In the genomic region with DNA sequence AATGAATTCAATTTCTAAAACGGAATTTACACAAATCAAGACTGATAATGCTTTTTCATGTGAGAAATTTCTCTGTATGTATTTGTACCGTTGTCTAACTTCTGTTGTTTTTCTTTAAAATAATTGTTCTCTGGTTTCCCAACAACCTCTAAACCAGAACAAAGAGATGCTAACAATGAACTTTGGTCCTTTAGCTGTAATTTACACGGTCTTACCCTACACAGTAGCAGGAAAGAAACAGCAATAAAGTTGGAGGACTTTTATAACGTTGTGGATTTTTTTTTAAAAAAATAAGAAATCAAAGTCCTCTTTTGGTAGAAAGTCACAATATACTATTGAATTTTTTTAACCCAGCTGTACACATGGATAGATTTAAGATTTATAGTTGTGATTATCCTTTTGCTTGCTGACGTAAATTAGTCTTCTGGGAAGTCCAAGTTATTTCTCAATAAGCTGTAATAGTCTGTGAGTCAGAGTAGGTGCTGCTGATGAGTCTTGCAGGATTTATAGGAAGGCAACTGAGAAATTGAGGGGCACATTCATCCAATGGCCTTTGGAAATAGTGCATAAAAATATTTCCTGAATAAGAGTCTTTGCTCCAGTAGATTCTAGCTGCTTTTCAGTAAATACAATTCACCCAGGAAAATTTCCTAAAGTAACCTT, we compare ENCODE assay signal across 16 cellular contexts.
DNase-seq lines count a peak whose midpoint lies in the region; ATAC-seq and TF ChIP-seq lines count a peak whose summit lies in the region.
"Had no signal": no experiment of that assay in that cellular context is flagged by ENCODE, and none has a peak within 500 bp of the region (broad histone marks: within the 10 kb centered on the region; RNA-seq: fewer than 3 reads in every experiment).

No MANE protein-coding gene starts in this region.

- H4K8ac ChIP-seq in H9 (replicated peaks; ENCODE audit: insufficient read length, low read depth, low read length): no peak overlapping the region

- no peak overlapping the region for H3K23ac ChIP-seq in H9 (ENCODE audit: insufficient read length, low read depth, low read length)

- H3K18ac ChIP-seq in H9 (ENCODE audit: insufficient read length, low read depth, low read length): no peak overlapping the region

- peaks cover 14% of the 10 kb centered on the region; the same call in 1 of the 2 replicates for H3K27me3 ChIP-seq in Panc1 (ENCODE audit: control insufficient read depth, insufficient read depth, low read length)
- no peaks in the 10 kb centered on the region for H3K27me3 ChIP-seq in psoas muscle (ENCODE audit: insufficient read depth in 3 of 3, low read length in 2 of 3)
- H3K27me3 ChIP-seq in H9 (ENCODE audit: insufficient read depth, low read length): no peaks in the 10 kb centered on the region

- WGBS in psoas muscle, 3 donors: 30 to 32% (median 31%) methylated on average over 5 of the region's 5 CpGs
- WGBS in H9 (ENCODE audit: extremely low coverage, insufficient read length, low lambda C conversion rate): no CpG with 5 or more reads among the region's 5 CpGs

- no peak overlapping the region for H2AK5ac ChIP-seq in H9 (ENCODE audit: insufficient read length, low read length)

- H3T11ph ChIP-seq in H9 (ENCODE audit: low read length): no peak overlapping the region

- no peak overlapping the region for H2BK15ac ChIP-seq in H9 (ENCODE audit: low read depth, low read length)

- no peaks in the 10 kb centered on the region for H3K9me3 ChIP-seq in Panc1 (ENCODE audit: control insufficient read depth, insufficient read depth, low read depth, low read length)
- no peaks in the 10 kb centered on the region for H3K9me3 ChIP-seq in psoas muscle
- H3K9me3 ChIP-seq in H9 (ENCODE audit: control insufficient read depth, low read depth, low read length): no peaks in the 10 kb centered on the region
- H3K9me3 ChIP-seq: neutrophil, thoracic aorta had no signal

- POLR2A ChIA-PET in Panc1 (lab: Charles Lee): no interaction called here

- H4K91ac ChIP-seq in H9 (ENCODE audit: insufficient read length, low read depth, low read length): no peak overlapping the region

- no peak overlapping the region for H2BK120ac ChIP-seq in H9 (ENCODE audit: low read depth, low read length, poor library complexity, severe bottlenecking)

- H4K5ac ChIP-seq in H9 (ENCODE audit: insufficient read length, low read depth, low read length): no peak overlapping the region

- no peak overlapping the region for H3K27ac Mint-ChIP-seq in H9
- no peak overlapping the region for H3K27ac Mint-ChIP-seq in stimulated activated memory B cell treated with anti-CD40 and anti-IgM and Interleukin-4, amounts not matched to agents 10 μg/mL and 1 μg/mL and 100 μg/mL, for 72 hours
- H3K27ac Mint-ChIP-seq: activated T-helper 17 cell treated with anti-CD3 and anti-CD28 coated beads, Interleukin-2, amount 50 U/mL, for 72 hours; dendritic cell treated with granulocyte-macrophage colony-stimulating factor and Interleukin-4, amounts not matched to agents 40 ng/mL and 50 ng/mL, for 4 days; IgD-negative memory B cell had no signal

- no peaks in the 10 kb centered on the region for H3K36me3 Mint-ChIP-seq in H9 (ENCODE audit: insufficient read depth in 1 of 3, low read depth in 3 of 3)
- no peaks in the 10 kb centered on the region for H3K36me3 Mint-ChIP-seq in stimulated activated memory B cell treated with anti-CD40 and anti-IgM and Interleukin-4, amounts not matched to agents 10 μg/mL and 1 μg/mL and 100 μg/mL, for 72 hours
- H3K36me3 Mint-ChIP-seq: IgD-negative memory B cell had no signal

- DNase-seq in GM03348 (ENCODE audit: low spot score) (peak; percentile 81), Panc1 (ENCODE audit: low read depth, low spot score) (peak; percentile 58), epithelial cell of proximal tubule (ENCODE audit: low read depth) (peak; percentile 67), psoas muscle (no peak), H9 (no peak), head of caudate nucleus (no peak)
- DNase-seq: activated CD4-positive, CD25-positive, alpha-beta regulatory T cell treated with anti-CD3 and anti-CD28 coated beads, Interleukin-2, amount 50 U/mL, for 72 hours; NCI-H2227 treated with DMSO at 0.1 percent for 48 hours; Right ventricle myocardium superior had no signal

- H3K4me1 ChIP-seq in Panc1 (ENCODE audit: control insufficient read depth, insufficient read depth, low read length) (no peaks in the 10 kb centered on the region), psoas muscle (no peaks in the 10 kb centered on the region), H9 (ENCODE audit: insufficient read depth, low read length) (no peaks in the 10 kb centered on the region)

- BruUV-seq in Panc1 (replicated peaks; lab: Mats Ljungman, UMichigan): no TSS peak

- H3K4me1 Mint-ChIP-seq in H9: peaks cover 0 to 3% of the 10 kb centered on the region in 2 experiments; a peak in 1 of 4 replicates
- no peaks in the 10 kb centered on the region for H3K4me1 Mint-ChIP-seq in stimulated activated memory B cell treated with anti-CD40 and anti-IgM and Interleukin-4, amounts not matched to agents 10 μg/mL and 1 μg/mL and 100 μg/mL, for 72 hours
- H3K4me1 Mint-ChIP-seq: activated T-helper 17 cell treated with anti-CD3 and anti-CD28 coated beads, Interleukin-2, amount 50 U/mL, for 72 hours; IgD-negative memory B cell had no signal

- no peaks in the 10 kb centered on the region for H3K79me2 ChIP-seq in H9 (ENCODE audit: insufficient read depth, low read length)

- CTCF ChIA-PET in Panc1 (lab: Charles Lee): no interaction called here

- H3K79me1 ChIP-seq in H9 (ENCODE audit: insufficient read depth, low read depth, low read length, poor library complexity, severe bottlenecking): no peaks in the 10 kb centered on the region

- no peaks in the 10 kb centered on the region for H3K36me3 ChIP-seq in Panc1 (ENCODE audit: control insufficient read depth, insufficient read depth, low read length)
- no peaks in the 10 kb centered on the region for H3K36me3 ChIP-seq in psoas muscle (ENCODE audit: insufficient read depth in 1 of 2, low read depth in 1 of 2)
- H3K36me3 ChIP-seq: neutrophil, thoracic aorta had no signal

- H3K56ac ChIP-seq in H9 (ENCODE audit: insufficient read length, low read depth, low read length): no peak overlapping the region

- H2BK12ac ChIP-seq in H9 (ENCODE audit: insufficient read length, low read depth, low read length): no peak overlapping the region

- H2AFZ ChIP-seq in H9 (ENCODE audit: low read length): no peak overlapping the region

- H3K23me2 ChIP-seq in H9 (ENCODE audit: insufficient read length, low read depth, low read length, poor library complexity, severe bottlenecking): no peaks in the 10 kb centered on the region

- intact Hi-C loops in Panc1 (cut with micrococcal nuclease; ENCODE audit: unreplicated experiment) (no loop called here), psoas muscle (cut with DNase I) (no loop called here), head of caudate nucleus (cut with DNase I) (no loop called here)

- H3K27me3 Mint-ChIP-seq in H9 (ENCODE audit: low read depth): no peaks in the 10 kb centered on the region
- H3K27me3 Mint-ChIP-seq in stimulated activated memory B cell treated with anti-CD40 and anti-IgM and Interleukin-4, amounts not matched to agents 10 μg/mL and 1 μg/mL and 100 μg/mL, for 72 hours: peaks cover 2% of the 10 kb centered on the region

- no peak overlapping the region for H2BK20ac ChIP-seq in H9 (ENCODE audit: low read depth, low read length, poor library complexity, severe bottlenecking)

- H3K4me3 Mint-ChIP-seq in H9: no peak overlapping the region
- no peak overlapping the region for H3K4me3 Mint-ChIP-seq in stimulated activated memory B cell treated with anti-CD40 and anti-IgM and Interleukin-4, amounts not matched to agents 10 μg/mL and 1 μg/mL and 100 μg/mL, for 72 hours
- H3K4me3 Mint-ChIP-seq: activated T-helper 17 cell treated with anti-CD3 and anti-CD28 coated beads, Interleukin-2, amount 50 U/mL, for 72 hours; dendritic cell treated with granulocyte-macrophage colony-stimulating factor and Interleukin-4, amounts not matched to agents 40 ng/mL and 50 ng/mL, for 4 days; IgD-negative memory B cell had no signal

- H4K20me1 ChIP-seq in H9 (ENCODE audit: control insufficient read depth, insufficient read depth, insufficient read length): no peaks in the 10 kb centered on the region

- no peak overlapping the region for H2BK5ac ChIP-seq in H9 (ENCODE audit: insufficient read length, low read length)

- ATAC-seq in Panc1 (no peak), psoas muscle (peak in 3 of 4 donors; percentile 34 to 69 (median 65)), GM21528 (IDR thresholded peaks at IDR 0.05; ENCODE audit: low FRiP score, unreplicated experiment) (no peak)
- ATAC-seq in stimulated activated memory B cell treated with anti-CD40 and anti-IgM and Interleukin-4, amounts not matched to agents 10 μg/mL and 1 μg/mL and 100 μg/mL, for 72 hours: no peak
- ATAC-seq: activated T-helper 17 cell treated with anti-CD3 and anti-CD28 coated beads, Interleukin-2, amount 50 U/mL, for 72 hours had no signal

- H3K14ac ChIP-seq in H9 (ENCODE audit: insufficient read depth, low read length): no peak overlapping the region

- in situ Hi-C loops in Panc1 (cut with HindIII; ENCODE audit: low pct_unique_long_range_greater_than_20kb, low sequenced_read_pairs): no loop called here

- TF ChIP-seq CTCF in Panc1 (IDR thresholded peaks at IDR 0.05) (no peak), epithelial cell of proximal tubule (conservative IDR thresholded peaks at IDR 0.05; ENCODE audit: low read depth, low read length) (no peak), psoas muscle (IDR thresholded peaks at IDR 0.05) (no peak), H9 (conservative IDR thresholded peaks at IDR 0.05) (no peak)

- H3K27ac ChIP-seq in Panc1 (ENCODE audit: low read length) (no peak overlapping the region), psoas muscle (no peak overlapping the region), H9 (ENCODE audit: insufficient read length, low read depth, low read length) (no peak overlapping the region)
- H3K27ac ChIP-seq: neutrophil, thoracic aorta had no signal

- no peak overlapping the region for H3K4me2 ChIP-seq in H9 (ENCODE audit: insufficient read depth, insufficient read length, low read length)

- no peaks in the 10 kb centered on the region for H3K9me3 Mint-ChIP-seq in H9
- H3K9me3 Mint-ChIP-seq in stimulated activated memory B cell treated with anti-CD40 and anti-IgM and Interleukin-4, amounts not matched to agents 10 μg/mL and 1 μg/mL and 100 μg/mL, for 72 hours: no peaks in the 10 kb centered on the region
- H3K9me3 Mint-ChIP-seq: activated T-helper 17 cell treated with anti-CD3 and anti-CD28 coated beads, Interleukin-2, amount 50 U/mL, for 72 hours; dendritic cell treated with granulocyte-macrophage colony-stimulating factor and Interleukin-4, amounts not matched to agents 40 ng/mL and 50 ng/mL, for 4 days; IgD-negative memory B cell had no signal

- H3K9ac ChIP-seq in H9 (ENCODE audit: extremely low read depth, insufficient read length, low read length): no peak overlapping the region

- H3K4me3 ChIP-seq in Panc1 (ENCODE audit: low read depth in 2 of 2, low read length in 2 of 2): no peak overlapping the region
- no peak overlapping the region for H3K4me3 ChIP-seq in epithelial cell of proximal tubule (ENCODE audit: low read depth, low read length)
- no peak overlapping the region for H3K4me3 ChIP-seq in psoas muscle
- H3K4me3 ChIP-seq: thoracic aorta had no signal

- H3K4ac ChIP-seq in H9 (ENCODE audit: low read depth, low read length): no peak overlapping the region

Comparison
In these comparisons a context has a peak if more than half of its experiments do, and no peak if none do; other contexts are left out.
1. DNase-seq: peak in GM03348 (single experiment), Panc1 (single experiment) and epithelial cell of proximal tubule (single experiment); none in psoas muscle (0 of 2), H9 (single experiment) and head of caudate nucleus (0 of 42).
2. ATAC-seq: peak in psoas muscle (3 of 4); none in Panc1 (single experiment), GM21528 (single experiment) and stimulated activated memory B cell treated with anti-CD40 and anti-IgM and Interleukin-4, amounts not matched to agents 10 μg/mL and 1 μg/mL and 100 μg/mL, for 72 hours (single experiment).